2 cellular contexts compared by ENCODE assay signal in genomic region chr11:47189100-47189834, GRCh38.
TF ChIP-seq lines count a peak whose summit lies in the region.

No MANE protein-coding gene starts in this region.

TF ChIP-seq in HCT116, 20 proteins besides CTCF, POLR2A, EP300 and RAD21 (continued from another document):
- no peak for TF ChIP-seq ZBTB33 (IDR thresholded peaks at IDR 0.05; ENCODE audit: extremely low read depth, insufficient replicate concordance, low read length)
- no peak for TF ChIP-seq REST (IDR thresholded peaks at IDR 0.05; ENCODE audit: low read depth)
- TF ChIP-seq SIN3A (IDR thresholded peaks at IDR 0.05; ENCODE audit: low read depth), result no peak
- no peak for TF ChIP-seq POLR2AphosphoS5 (IDR thresholded peaks at IDR 0.05; ENCODE audit: low read depth, low read length)
- TF ChIP-seq SRF (IDR thresholded peaks at IDR 0.05; ENCODE audit: low read depth), result no peak
- no peak for TF ChIP-seq ELF1 (IDR thresholded peaks at IDR 0.05; ENCODE audit: borderline replicate concordance, low read depth)
- TF ChIP-seq ZNF274 (IDR thresholded peaks at IDR 0.05; ENCODE audit: low read depth, low read length), result no peak
- no peak for TF ChIP-seq TCF7L2 (IDR thresholded peaks at IDR 0.05; ENCODE audit: borderline replicate concordance, extremely low read depth, insufficient read depth, insufficient read length)
- no peak for TF ChIP-seq ZFX (IDR thresholded peaks at IDR 0.05)
- TF ChIP-seq EGR1 (IDR thresholded peaks at IDR 0.05; ENCODE audit: low read depth), result no peak
- TF ChIP-seq CBX3 (IDR thresholded peaks at IDR 0.05; ENCODE audit: low read depth), result no peak
- TF ChIP-seq JUND (IDR thresholded peaks at IDR 0.05), result no peak

TF ChIP-seq in WTC11, 78 proteins besides CTCF, POLR2A, EP300 and RAD21 (continued from another document):
- TF ChIP-seq ZSCAN18 (CRISPR knock-in tag; IDR thresholded peaks at IDR 0.05) (no peak), NFYB (CRISPR knock-in tag; conservative IDR thresholded peaks at IDR 0.05; ENCODE audit: low read depth) (no peak), GTF2I (CRISPR knock-in tag; conservative IDR thresholded peaks at IDR 0.05) (no peak)
